ENCODE assay signal across 8 cellular contexts in the genomic region with DNA sequence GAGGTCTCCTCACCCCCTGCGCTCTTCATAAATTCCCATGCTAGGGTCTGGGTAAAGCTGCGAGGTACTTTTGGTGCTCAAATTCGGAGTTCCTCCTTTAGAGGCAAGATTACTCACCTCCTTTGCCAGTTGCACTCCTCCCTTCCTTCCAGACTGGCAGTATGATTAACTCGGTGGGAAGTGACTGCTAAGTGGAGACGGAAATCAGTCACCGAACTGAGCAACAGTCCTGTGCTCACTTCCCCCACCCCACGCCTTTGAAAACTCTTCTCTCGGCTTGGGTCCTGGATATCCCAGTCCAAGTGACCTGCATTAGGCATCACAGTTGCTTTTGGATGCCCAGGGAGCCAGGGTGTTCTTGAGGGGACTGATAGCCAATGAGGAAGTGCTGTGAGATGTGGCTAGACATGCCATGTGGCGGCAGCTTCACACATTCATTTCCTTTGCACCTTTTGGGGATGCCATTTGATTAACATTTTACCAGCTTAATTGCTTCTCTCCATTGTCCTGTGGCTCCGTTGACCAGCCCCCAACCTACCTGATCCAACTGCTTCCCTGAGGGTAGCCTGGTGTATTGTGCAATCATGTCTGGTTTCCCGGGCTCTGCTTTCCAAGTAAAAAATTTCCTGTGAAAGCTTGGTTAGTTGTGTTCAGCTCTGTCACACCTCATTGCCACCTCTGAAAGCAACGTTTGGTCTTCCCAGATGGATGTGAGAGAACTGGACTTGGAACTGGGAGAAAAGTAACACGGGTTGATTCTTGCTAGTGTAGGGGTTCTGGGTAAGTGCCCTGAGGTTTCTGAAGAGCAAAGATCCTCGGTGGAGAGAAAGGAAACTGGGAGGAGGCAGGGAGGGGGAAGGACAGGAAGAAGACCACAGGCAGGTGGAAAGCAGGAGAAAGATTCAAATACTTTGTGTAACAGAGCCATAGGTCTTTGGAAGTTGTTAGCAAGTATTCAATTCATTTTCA. TPM values are rescaled to one million over a fixed set of nuclear protein-coding genes. Genes with fewer than 3 reads are reported as not detected.
DNase-seq lines count a peak whose midpoint lies in the region; ATAC-seq and TF ChIP-seq lines count a peak whose summit lies in the region.

No MANE protein-coding gene starts in this region.

- no peak for TF ChIP-seq EP300 in sigmoid colon (IDR thresholded peaks at IDR 0.05)

- peak overlapping the region; percentile 73 for H2AFZ ChIP-seq in SU-DHL-6 (ENCODE audit: low read depth, low read length, severe bottlenecking)

- H3K27me3 ChIP-seq in SU-DHL-6 (ENCODE audit: low read length), result no peaks in the 10 kb centered on the region
- no peaks in the 10 kb centered on the region for H3K27me3 ChIP-seq in sigmoid colon

- peaks cover 16% of the 10 kb centered on the region; the same call in 1 of the 2 replicates for H3K36me3 ChIP-seq in SU-DHL-6 (ENCODE audit: low read length)
- H3K36me3 ChIP-seq in sigmoid colon, result peaks cover 0 to 16% (median 6%) of the 10 kb centered on the region in 4 donors

- intact Hi-C loops in sigmoid colon (cut with DNase I), result loop anchor here (2.0 kb wide), 1 partner anchor 143 kb away; no protein-coding TSS in a partner anchor
- intact Hi-C loops in posterior vena cava (cut with DNase I), result loop anchor here in 1 of 2 donors (10.0 kb wide), 1 partner anchor 145 kb away; no protein-coding TSS in a partner anchor

- H3K27ac ChIP-seq in SU-DHL-6 (ENCODE audit: low read depth, low read length) (peak overlapping the region; percentile 54), sigmoid colon (peak overlapping the region; percentile 84 to 91 (median 89))

- H3F3A ChIP-seq in SU-DHL-6 (ENCODE audit: insufficient read depth), result no peaks in the 10 kb centered on the region; the same call in 1 of the 2 replicates

- H4K20me1 ChIP-seq in SU-DHL-6 (ENCODE audit: low read depth, low read length), result no peaks in the 10 kb centered on the region; the same call in 1 of the 2 replicates

- in situ Hi-C loops in KBM-7 (cut with MboI; ENCODE audit: low pct_unique_long_range_greater_than_20kb, low sequenced_read_pairs), result no loop called here

- TF ChIP-seq POLR2A in sigmoid colon (IDR thresholded peaks at IDR 0.05), result no peak

- DNase-seq in ELR (ENCODE audit: low read depth), result peak; percentile 87
- peak; percentile 88 for DNase-seq in KBM-7
- peak in 31 of 58 donors; percentile 5 to 64 (median 28) for DNase-seq in anterior cingulate cortex (lab: John Stamatoyannopoulos, UW)
- peak; percentile 65 for DNase-seq in hepatic stellate cell (ENCODE audit: low spot score)
- peak; percentile 73 for DNase-seq in sigmoid colon
- DNase-seq in posterior vena cava (ENCODE audit: low spot score), result no peak

- H3K9me3 ChIP-seq in SU-DHL-6 (ENCODE audit: insufficient read depth, low read length) (no peaks in the 10 kb centered on the region), sigmoid colon (no peaks in the 10 kb centered on the region)

- H3K9me2 ChIP-seq in SU-DHL-6 (replicated peaks; ENCODE audit: insufficient read depth, low read length), result no peaks in the 10 kb centered on the region

- ATAC-seq in GM21737 (IDR thresholded peaks at IDR 0.05; ENCODE audit: unreplicated experiment), result peak; percentile 12

- H3K4me2 ChIP-seq in SU-DHL-6 (ENCODE audit: low read depth, low read length, poor library complexity, severe bottlenecking), result peak overlapping the region; percentile 98

- H3K79me2 ChIP-seq in SU-DHL-6 (ENCODE audit: insufficient read depth, low read length), result peaks cover 40% of the 10 kb centered on the region

- TF ChIP-seq CTCF in SU-DHL-6 (IDR thresholded peaks at IDR 0.05; ENCODE audit: insufficient read depth, low read length, poor library complexity, severe bottlenecking) (no peak), sigmoid colon (IDR thresholded peaks at IDR 0.05) (peak in 1 of 4 experiments; percentile 12)

- H3K9ac ChIP-seq in SU-DHL-6 (ENCODE audit: low read length), result peak overlapping the region; percentile 89

- H3K4me3 ChIP-seq in SU-DHL-6 (ENCODE audit: insufficient read depth, low read length, poor library complexity, severe bottlenecking) (peak overlapping the region; percentile 56), sigmoid colon (peak overlapping the region; percentile 52 to 81 (median 74))

- H3K4me1 ChIP-seq in sigmoid colon, result peaks cover 0 to 19% (median 18%) of the 10 kb centered on the region in 4 donors

- WGBS in sigmoid colon, 2 donors, result 1 to 2% methylated on average over 14 of the region's 14 CpGs

RNA-seq across cellular contexts. Expression of gene PNP, which starts 1.0 kb away (rescaled TPM):
- 10 to 100 TPM in 2 of 4 donors, 1 to 10 TPM in 2; 5.5 to 32.3 (median 10.6) TPM for total RNA-seq in sigmoid colon
- polyA plus RNA-seq in sigmoid colon, result 100 to 1,000 TPM in 2 of 3 donors, 10 to 100 TPM in 1; 60.7 to 121 (median 104) TPM
- total RNA-seq in posterior vena cava, result 10 to 100 TPM; 17.1 to 34.1 TPM

RNA-seq across cellular contexts. Expression of gene PIP4P1, which starts 8.9 kb away (rescaled TPM):
- total RNA-seq in sigmoid colon (10 to 100 TPM; 18.9 to 28.0 (median 22.8) TPM), posterior vena cava (10 to 100 TPM; 25.3 to 27.5 TPM)
- 10 to 100 TPM; 30.3 to 40.9 (median 32.4) TPM for polyA plus RNA-seq in sigmoid colon

RNA-seq across cellular contexts. Expression of gene APEX1, which starts 15.1 kb away (rescaled TPM):
- total RNA-seq in sigmoid colon, result 100 to 1,000 TPM; 118 to 181 (median 146) TPM
- 100 to 1,000 TPM in 1 of 3 donors, 10 to 100 TPM in 2; 84.4 to 150 (median 99.7) TPM for polyA plus RNA-seq in sigmoid colon
- total RNA-seq in posterior vena cava, result 10 to 100 TPM; 74.3 to 96.2 TPM

RNA-seq across cellular contexts. Expression of gene OSGEP, which starts 15.6 kb away (rescaled TPM):
- 10 to 100 TPM; 34.1 to 65.6 (median 50.7) TPM for total RNA-seq in sigmoid colon
- 10 to 100 TPM; 21.0 to 49.4 (median 29.8) TPM for polyA plus RNA-seq in sigmoid colon
- 10 to 100 TPM; 24.4 to 28.7 TPM for total RNA-seq in posterior vena cava

RNA-seq across cellular contexts. Expression of gene KLHL33, which starts 34.2 kb away (rescaled TPM):
- 1 to 10 TPM in 1 of 4 donors, under 1 TPM in 3; 0.33 to 1.4 (median 0.62) TPM for total RNA-seq in sigmoid colon
- under 1 TPM; 0.23 to 0.60 (median 0.23) TPM for polyA plus RNA-seq in sigmoid colon
- total RNA-seq in posterior vena cava, result 1 to 10 TPM in 1 of 2 donors, under 1 TPM in 1; 0.52 to 1.2 TPM
